ENCODE assay signal across 8 cellular contexts in the genomic region with DNA sequence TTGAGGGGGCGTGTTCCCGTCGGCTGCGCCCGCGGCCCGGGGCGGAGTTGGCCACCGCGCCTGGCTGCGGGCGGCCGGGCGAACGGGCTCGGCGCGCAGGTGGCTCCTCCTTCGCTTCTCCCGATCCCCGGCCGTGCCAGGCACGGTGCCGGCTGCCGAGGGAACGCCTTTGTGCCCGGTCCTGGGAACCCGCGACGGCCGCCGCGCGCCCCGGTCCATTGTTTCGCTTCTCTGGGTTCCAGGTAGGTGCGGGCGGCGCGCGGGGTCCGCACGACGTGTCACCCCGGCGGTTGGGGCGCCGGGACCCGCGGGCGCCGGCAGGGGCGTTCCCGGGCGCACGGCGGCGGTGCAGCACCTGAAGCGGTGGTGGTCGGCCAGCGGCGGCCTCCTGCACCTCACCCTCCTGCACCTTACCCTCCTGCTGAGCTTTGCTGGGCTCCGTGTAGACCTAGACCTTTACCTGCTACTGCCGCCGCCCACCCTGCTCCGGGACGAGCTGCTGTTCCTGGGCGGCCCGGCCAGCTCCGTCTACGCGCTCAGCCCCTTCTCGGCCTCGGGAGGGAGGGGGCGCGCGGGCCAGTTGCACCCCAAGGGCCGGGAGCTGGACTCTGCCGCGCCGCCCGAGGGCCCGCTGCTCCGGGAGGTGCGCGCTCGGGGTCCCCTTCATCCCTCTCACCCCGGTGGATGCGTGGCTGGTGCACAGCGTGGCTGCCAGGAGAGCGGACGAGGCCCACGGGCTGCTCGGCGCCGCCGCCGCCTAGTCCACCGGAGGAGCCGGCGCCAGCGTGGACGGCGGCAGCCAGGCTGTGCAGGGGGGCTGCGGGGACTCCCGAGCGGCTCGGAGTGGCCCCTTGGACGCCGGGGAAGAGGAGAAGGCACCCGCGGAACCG.
DNase-seq lines count a peak whose midpoint lies in the region; ATAC-seq and TF ChIP-seq lines count a peak whose summit lies in the region.

No MANE protein-coding gene starts in this region.

- no peak overlapping the region for H3K27ac ChIP-seq in mesodermal cell (ENCODE audit: low read depth, low read length, severe bottlenecking)

- peaks cover 8% of the 10 kb centered on the region for H3K36me3 ChIP-seq in NT2/D1 (ENCODE audit: insufficient read depth, insufficient read length, low read length)
- no peaks in the 10 kb centered on the region for H3K36me3 ChIP-seq in endocrine pancreas (ENCODE audit: control insufficient read depth, insufficient read depth, low read length)
- H3K36me3 ChIP-seq in mesodermal cell (ENCODE audit: control insufficient read depth, insufficient read depth, low read length) = peaks cover 9% of the 10 kb centered on the region

- DNase-seq in GM12865 (ENCODE audit: low read depth) (peak; percentile 7), NT2/D1 (ENCODE audit: low read depth, low spot score) (peak; percentile 1), NCI-H1417 (lab: John Stamatoyannopoulos, UW) (no peak), RPMI8226 (no peak)

- H3K4me3 ChIP-seq in GM12865 (ENCODE audit: low read depth, low read length) (peak overlapping the region; percentile 44), NT2/D1 (ENCODE audit: insufficient read length, low read depth) (peak overlapping the region; percentile 56), endocrine pancreas (ENCODE audit: control insufficient read depth, insufficient read depth, low read length) (peak overlapping the region; percentile 59), mesodermal cell (ENCODE audit: extremely low read depth, insufficient read depth, low read length, poor library complexity, severe bottlenecking) (peak overlapping the region; percentile 29)

- H3K4me1 ChIP-seq in NT2/D1 (ENCODE audit: insufficient read depth, insufficient read length) (no peaks in the 10 kb centered on the region), endocrine pancreas (ENCODE audit: control insufficient read depth, insufficient read depth, low read length) (peaks cover 7% of the 10 kb centered on the region), mesodermal cell (ENCODE audit: control insufficient read depth, insufficient read depth, low read length, poor library complexity, severe bottlenecking) (no peaks in the 10 kb centered on the region)

- ATAC-seq in GM21529 (IDR thresholded peaks at IDR 0.05; ENCODE audit: unreplicated experiment) (no peak), HG03378 (IDR thresholded peaks at IDR 0.05; ENCODE audit: unreplicated experiment) (no peak)

- 9 to 10% methylated on average over 50 to 58 of the region's 113 CpGs for WGBS in mesodermal cell (ENCODE audit: insufficient coverage in 2 of 2), 2 experiments

- H3K27me3 ChIP-seq in NT2/D1 (ENCODE audit: insufficient read depth, insufficient read length) = peaks cover 20% of the 10 kb centered on the region
- H3K27me3 ChIP-seq in endocrine pancreas (ENCODE audit: control insufficient read depth, insufficient read depth, low read length) = no peaks in the 10 kb centered on the region

- TF ChIP-seq CTCF in GM12865 (IDR thresholded peaks at IDR 0.05; ENCODE audit: insufficient read depth, low read depth, low read length, missing control alignments) = no peak

- H3K9me3 ChIP-seq in NT2/D1 (ENCODE audit: insufficient read depth, low read length) = no peaks in the 10 kb centered on the region; the same call in 1 of the 2 replicates
- no peaks in the 10 kb centered on the region for H3K9me3 ChIP-seq in endocrine pancreas (ENCODE audit: control insufficient read depth, low read length)
- H3K9me3 ChIP-seq in mesodermal cell (ENCODE audit: control insufficient read depth, low read length) = no peaks in the 10 kb centered on the region

- H3K9ac ChIP-seq in NT2/D1 (ENCODE audit: insufficient read length, low read depth) = peak overlapping the region; percentile 70
- H3K9ac ChIP-seq in endocrine pancreas (ENCODE audit: control insufficient read depth, insufficient read depth, low read length) = no peak overlapping the region

Comparison
In these comparisons a context has a peak if more than half of its experiments do, and no peak if none do; other contexts are left out.
1. DNase-seq: peak in GM12865 (single experiment) and NT2/D1 (single experiment); none in NCI-H1417 (0 of 3) and RPMI8226 (single experiment).
2. Peak in every context shown above with its lines, with median percentiles within 50 percentile points of each other: H3K4me3 ChIP-seq.